In the genomic region with DNA sequence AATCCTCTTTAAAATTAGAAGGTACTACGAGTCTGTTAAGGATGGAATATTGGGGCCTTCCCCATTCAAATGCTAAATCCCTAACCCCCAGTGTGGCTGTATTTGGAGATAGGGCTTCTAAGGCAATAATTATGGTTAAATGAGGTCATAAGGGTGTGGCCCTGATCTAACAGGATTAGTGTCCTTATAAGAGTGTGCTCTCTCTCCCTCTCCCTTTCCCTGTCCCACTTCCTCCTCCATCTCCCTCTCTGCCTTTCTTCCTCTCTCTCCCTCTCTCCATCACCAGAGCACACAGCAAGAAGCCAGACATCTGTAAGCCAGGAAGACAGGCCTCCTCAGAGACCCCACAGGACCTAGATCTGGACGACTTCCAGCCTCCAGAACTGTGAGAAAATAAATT, we compare ENCODE assay signal across 1 cellular context.
TF ChIP-seq lines count a peak whose summit lies in the region.

No MANE protein-coding gene starts in this region.

TF ChIP-seq in K562, 482 proteins besides CTCF, POLR2A, EP300 and RAD21 (continued from another document):
- TF ChIP-seq, protein P1, sequence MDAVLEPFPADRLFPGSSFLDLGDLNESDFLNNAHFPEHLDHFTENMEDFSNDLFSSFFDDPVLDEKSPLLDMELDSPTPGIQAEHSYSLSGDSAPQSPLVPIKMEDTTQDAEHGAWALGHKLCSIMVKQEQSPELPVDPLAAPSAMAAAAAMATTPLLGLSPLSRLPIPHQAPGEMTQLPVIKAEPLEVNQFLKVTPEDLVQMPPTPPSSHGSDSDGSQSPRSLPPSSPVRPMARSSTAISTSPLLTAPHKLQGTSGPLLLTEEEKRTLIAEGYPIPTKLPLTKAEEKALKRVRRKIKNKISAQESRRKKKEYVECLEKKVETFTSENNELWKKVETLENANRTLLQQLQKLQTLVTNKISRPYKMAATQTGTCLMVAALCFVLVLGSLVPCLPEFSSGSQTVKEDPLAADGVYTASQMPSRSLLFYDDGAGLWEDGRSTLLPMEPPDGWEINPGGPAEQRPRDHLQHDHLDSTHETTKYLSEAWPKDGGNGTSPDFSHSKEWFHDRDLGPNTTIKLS (IDR thresholded peaks at IDR 0.05; ENCODE audit: borderline replicate concordance, low read depth), result no peak
- TF ChIP-seq, protein P2, sequence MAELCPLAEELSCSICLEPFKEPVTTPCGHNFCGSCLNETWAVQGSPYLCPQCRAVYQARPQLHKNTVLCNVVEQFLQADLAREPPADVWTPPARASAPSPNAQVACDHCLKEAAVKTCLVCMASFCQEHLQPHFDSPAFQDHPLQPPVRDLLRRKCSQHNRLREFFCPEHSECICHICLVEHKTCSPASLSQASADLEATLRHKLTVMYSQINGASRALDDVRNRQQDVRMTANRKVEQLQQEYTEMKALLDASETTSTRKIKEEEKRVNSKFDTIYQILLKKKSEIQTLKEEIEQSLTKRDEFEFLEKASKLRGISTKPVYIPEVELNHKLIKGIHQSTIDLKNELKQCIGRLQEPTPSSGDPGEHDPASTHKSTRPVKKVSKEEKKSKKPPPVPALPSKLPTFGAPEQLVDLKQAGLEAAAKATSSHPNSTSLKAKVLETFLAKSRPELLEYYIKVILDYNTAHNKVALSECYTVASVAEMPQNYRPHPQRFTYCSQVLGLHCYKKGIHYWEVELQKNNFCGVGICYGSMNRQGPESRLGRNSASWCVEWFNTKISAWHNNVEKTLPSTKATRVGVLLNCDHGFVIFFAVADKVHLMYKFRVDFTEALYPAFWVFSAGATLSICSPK (IDR thresholded peaks at IDR 0.05; ENCODE audit: borderline replicate concordance), result no peak
- TF ChIP-seq CCAR2 (IDR thresholded peaks at IDR 0.05; ENCODE audit: low read depth, low read length), result no peak
- TF ChIP-seq DDX20 (tag; IDR thresholded peaks at IDR 0.05; ENCODE audit: low read depth), result no peak
- no peak for TF ChIP-seq PCBP2 (IDR thresholded peaks at IDR 0.05; ENCODE audit: low read depth, low read length, poor library complexity, severe bottlenecking)
- TF ChIP-seq, protein P3, sequence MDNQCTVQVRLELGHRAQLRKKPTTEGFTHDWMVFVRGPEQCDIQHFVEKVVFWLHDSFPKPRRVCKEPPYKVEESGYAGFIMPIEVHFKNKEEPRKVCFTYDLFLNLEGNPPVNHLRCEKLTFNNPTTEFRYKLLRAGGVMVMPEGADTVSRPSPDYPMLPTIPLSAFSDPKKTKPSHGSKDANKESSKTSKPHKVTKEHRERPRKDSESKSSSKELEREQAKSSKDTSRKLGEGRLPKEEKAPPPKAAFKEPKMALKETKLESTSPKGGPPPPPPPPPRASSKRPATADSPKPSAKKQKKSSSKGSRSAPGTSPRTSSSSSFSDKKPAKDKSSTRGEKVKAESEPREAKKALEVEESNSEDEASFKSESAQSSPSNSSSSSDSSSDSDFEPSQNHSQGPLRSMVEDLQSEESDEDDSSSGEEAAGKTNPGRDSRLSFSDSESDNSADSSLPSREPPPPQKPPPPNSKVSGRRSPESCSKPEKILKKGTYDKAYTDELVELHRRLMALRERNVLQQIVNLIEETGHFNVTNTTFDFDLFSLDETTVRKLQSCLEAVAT (IDR thresholded peaks at IDR 0.05), result no peak
- TF ChIP-seq, protein P4, sequence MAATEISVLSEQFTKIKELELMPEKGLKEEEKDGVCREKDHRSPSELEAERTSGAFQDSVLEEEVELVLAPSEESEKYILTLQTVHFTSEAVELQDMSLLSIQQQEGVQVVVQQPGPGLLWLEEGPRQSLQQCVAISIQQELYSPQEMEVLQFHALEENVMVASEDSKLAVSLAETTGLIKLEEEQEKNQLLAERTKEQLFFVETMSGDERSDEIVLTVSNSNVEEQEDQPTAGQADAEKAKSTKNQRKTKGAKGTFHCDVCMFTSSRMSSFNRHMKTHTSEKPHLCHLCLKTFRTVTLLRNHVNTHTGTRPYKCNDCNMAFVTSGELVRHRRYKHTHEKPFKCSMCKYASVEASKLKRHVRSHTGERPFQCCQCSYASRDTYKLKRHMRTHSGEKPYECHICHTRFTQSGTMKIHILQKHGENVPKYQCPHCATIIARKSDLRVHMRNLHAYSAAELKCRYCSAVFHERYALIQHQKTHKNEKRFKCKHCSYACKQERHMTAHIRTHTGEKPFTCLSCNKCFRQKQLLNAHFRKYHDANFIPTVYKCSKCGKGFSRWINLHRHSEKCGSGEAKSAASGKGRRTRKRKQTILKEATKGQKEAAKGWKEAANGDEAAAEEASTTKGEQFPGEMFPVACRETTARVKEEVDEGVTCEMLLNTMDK (IDR thresholded peaks at IDR 0.05; ENCODE audit: borderline replicate concordance, insufficient read depth, low read depth, low read length, poor library complexity, severe bottlenecking), result no peak
- TF ChIP-seq, protein P5, sequence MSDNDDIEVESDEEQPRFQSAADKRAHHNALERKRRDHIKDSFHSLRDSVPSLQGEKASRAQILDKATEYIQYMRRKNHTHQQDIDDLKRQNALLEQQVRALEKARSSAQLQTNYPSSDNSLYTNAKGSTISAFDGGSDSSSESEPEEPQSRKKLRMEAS (CRISPR knock-in tag; IDR thresholded peaks at IDR 0.05), result no peak
- no peak for TF ChIP-seq MED1 (CRISPR knock-in tag; IDR thresholded peaks at IDR 0.05; ENCODE audit: borderline replicate concordance)
- no peak for TF ChIP-seq POLR2AphosphoS5 (IDR thresholded peaks at IDR 0.05; ENCODE audit: control insufficient read depth, insufficient read depth, low read depth, low read length)
- TF ChIP-seq STAT5B (CRISPR knock-in tag; IDR thresholded peaks at IDR 0.05), result no peak
- TF ChIP-seq SNRNP70 (optimal IDR thresholded peaks at IDR 0.05; ENCODE audit: low read depth, low read length), result no peak
- TF ChIP-seq KLF1 (tag; IDR thresholded peaks at IDR 0.05), result peak; percentile 86
- TF ChIP-seq, protein P6, sequence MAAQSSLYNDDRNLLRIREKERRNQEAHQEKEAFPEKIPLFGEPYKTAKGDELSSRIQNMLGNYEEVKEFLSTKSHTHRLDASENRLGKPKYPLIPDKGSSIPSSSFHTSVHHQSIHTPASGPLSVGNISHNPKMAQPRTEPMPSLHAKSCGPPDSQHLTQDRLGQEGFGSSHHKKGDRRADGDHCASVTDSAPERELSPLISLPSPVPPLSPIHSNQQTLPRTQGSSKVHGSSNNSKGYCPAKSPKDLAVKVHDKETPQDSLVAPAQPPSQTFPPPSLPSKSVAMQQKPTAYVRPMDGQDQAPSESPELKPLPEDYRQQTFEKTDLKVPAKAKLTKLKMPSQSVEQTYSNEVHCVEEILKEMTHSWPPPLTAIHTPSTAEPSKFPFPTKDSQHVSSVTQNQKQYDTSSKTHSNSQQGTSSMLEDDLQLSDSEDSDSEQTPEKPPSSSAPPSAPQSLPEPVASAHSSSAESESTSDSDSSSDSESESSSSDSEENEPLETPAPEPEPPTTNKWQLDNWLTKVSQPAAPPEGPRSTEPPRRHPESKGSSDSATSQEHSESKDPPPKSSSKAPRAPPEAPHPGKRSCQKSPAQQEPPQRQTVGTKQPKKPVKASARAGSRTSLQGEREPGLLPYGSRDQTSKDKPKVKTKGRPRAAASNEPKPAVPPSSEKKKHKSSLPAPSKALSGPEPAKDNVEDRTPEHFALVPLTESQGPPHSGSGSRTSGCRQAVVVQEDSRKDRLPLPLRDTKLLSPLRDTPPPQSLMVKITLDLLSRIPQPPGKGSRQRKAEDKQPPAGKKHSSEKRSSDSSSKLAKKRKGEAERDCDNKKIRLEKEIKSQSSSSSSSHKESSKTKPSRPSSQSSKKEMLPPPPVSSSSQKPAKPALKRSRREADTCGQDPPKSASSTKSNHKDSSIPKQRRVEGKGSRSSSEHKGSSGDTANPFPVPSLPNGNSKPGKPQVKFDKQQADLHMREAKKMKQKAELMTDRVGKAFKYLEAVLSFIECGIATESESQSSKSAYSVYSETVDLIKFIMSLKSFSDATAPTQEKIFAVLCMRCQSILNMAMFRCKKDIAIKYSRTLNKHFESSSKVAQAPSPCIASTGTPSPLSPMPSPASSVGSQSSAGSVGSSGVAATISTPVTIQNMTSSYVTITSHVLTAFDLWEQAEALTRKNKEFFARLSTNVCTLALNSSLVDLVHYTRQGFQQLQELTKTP (IDR thresholded peaks at IDR 0.05; ENCODE audit: low read depth in 1 of 2, partially characterized antibody in 2 of 2), result no peak
- TF ChIP-seq CBX1 (IDR thresholded peaks at IDR 0.05; ENCODE audit: low read depth), result no peak
- peak; percentile 12 to 26; a peak in 1 of 4 replicates for TF ChIP-seq TRIM24 (IDR thresholded peaks at IDR 0.05)
- TF ChIP-seq SMARCB1 (IDR thresholded peaks at IDR 0.05; ENCODE audit: insufficient read length, low read depth), result no peak
- peak; percentile 51 for TF ChIP-seq TEAD4 (IDR thresholded peaks at IDR 0.05; ENCODE audit: low read length)
- TF ChIP-seq TEAD4 (CRISPR knock-in tag; IDR thresholded peaks at IDR 0.05; ENCODE audit: borderline replicate concordance), result no peak
- TF ChIP-seq STAT5A (IDR thresholded peaks at IDR 0.05; ENCODE audit: borderline replicate concordance, low read length), result no peak
